Comparison of ENCODE assay signal across 19 cellular contexts in the genomic region with DNA sequence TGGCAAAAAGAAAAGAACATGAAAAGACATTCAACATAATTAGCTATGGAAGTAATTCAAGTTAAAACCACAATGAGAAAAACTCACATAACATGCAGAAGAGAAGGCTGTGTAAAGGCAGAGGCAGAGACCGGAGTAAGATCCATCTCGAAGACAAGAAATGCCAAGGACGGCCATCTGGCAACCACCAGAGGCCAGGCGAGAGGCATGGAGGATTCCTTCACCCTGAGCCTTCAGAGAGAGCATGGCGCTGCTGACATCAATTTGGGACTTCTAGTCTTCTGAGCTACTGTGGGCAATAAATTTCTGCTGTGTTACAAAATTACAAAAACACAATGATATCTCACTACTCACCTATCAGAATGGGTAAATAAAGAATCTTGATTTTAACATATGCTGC.
DNase-seq lines count a peak whose midpoint lies in the region; ATAC-seq, FAIRE-seq and TF ChIP-seq lines count a peak whose summit lies in the region.
"Had no signal": no experiment of that assay in that cellular context is flagged by ENCODE, and none has a peak within 500 bp of the region (broad histone marks: within the 10 kb centered on the region; RNA-seq: fewer than 3 reads in every experiment).

No MANE protein-coding gene starts in this region.

- 29% methylated on average over 5 of the region's 5 CpGs for WGBS in A549 (ENCODE audit: missing lambda C conversion rate)
- whole genome bisulfite sequencing in esophagus muscularis mucosa = 81% methylated on average over 5 of the region's 5 CpGs
- 83 to 86% methylated on average over 5 of the region's 5 CpGs for WGBS in aorta, 2 donors

- peak; percentile 37 to 45; a peak in 3 of 5 replicates for TF ChIP-seq RAD21 in A549 (conservative IDR thresholded peaks at IDR 0.05 in 1 of 2, IDR thresholded peaks at IDR 0.05 in 1 of 2)

- no peak overlapping the region for H3K4me2 ChIP-seq in A549

- TF ChIP-seq EP300 in A549 (IDR thresholded peaks at IDR 0.05) = no peak
- TF ChIP-seq EP300 in esophagus muscularis mucosa (IDR thresholded peaks at IDR 0.05) = no peak

- H3K4me3 ChIP-seq in A549 (no peak overlapping the region), esophagus muscularis mucosa (no peak overlapping the region), aorta (ENCODE audit: low read length in 2 of 2) (no peak overlapping the region)
- H3K4me3 ChIP-seq: lower lobe of right lung, SK-N-MC had no signal

- no peak for FAIRE-seq in A549 (lab: Jason Lieb, UNC)
- FAIRE-seq: endometrium, frontal cortex had no signal

- H3K36me3 ChIP-seq in esophagus muscularis mucosa (no peaks in the 10 kb centered on the region), aorta (ENCODE audit: control insufficient read depth in 1 of 2, insufficient read depth in 2 of 2, low read length in 1 of 2) (no peaks in the 10 kb centered on the region)
- H3K36me3 ChIP-seq: lower lobe of right lung had no signal

- intact Hi-C loops in esophagus muscularis mucosa (cut with DNase I) (no loop called here), aorta (cut with DNase I) (no loop called here)

- ATAC-seq in A549 = peak; percentile 77 to 82
- no peak for ATAC-seq in aorta (ENCODE audit: low FRiP score)
- ATAC-seq: activated T-helper 17 cell treated with anti-CD3 and anti-CD28 coated beads, Interleukin-2, amount 50 U/mL, for 72 hours; lower lobe of right lung; natural killer cell treated with Interleukin-12 subunit alpha and Interleukin-12 subunit beta and Interleukin-15 and Interleukin-18, amount 100 ng/mL, for 72 hours had no signal

- TF ChIP-seq POLR2A in A549 (IDR thresholded peaks at IDR 0.05; ENCODE audit: low read length) (no peak), esophagus muscularis mucosa (IDR thresholded peaks at IDR 0.05; ENCODE audit: low read depth) (no peak)

- H3K9me3 ChIP-seq in A549 (0 out of 3 replicates have a peak, but pooled peaks cover 3% of the 10 kb centered on the region), esophagus muscularis mucosa (peaks cover 0 to 3% (median 0%) of the 10 kb centered on the region in 4 donors), aorta (ENCODE audit: control insufficient read depth, low read length) (no peaks in the 10 kb centered on the region)
- H3K9me3 ChIP-seq: lower lobe of right lung had no signal

- H3K27ac ChIP-seq in A549 (no peak overlapping the region), esophagus muscularis mucosa (replicated peaks in 1 of 4) (no peak overlapping the region), aorta (ENCODE audit: low read depth in 1 of 2, low read length in 2 of 2) (no peak overlapping the region)
- H3K27ac ChIP-seq: lower lobe of right lung had no signal

- DNase-seq in A549 (ENCODE audit: low read depth in 1 of 2, low spot score in 1 of 2) = peak in 1 of 2 experiments; percentile 35
- DNase-seq in EH (ENCODE audit: low read depth) = peak; percentile 13
- peak; percentile 1 for DNase-seq in NAMALWA (ENCODE audit: low spot score)
- peak; percentile 64 for DNase-seq in esophagus muscularis mucosa (ENCODE audit: extremely low spot score)
- no peak for DNase-seq in activated effector memory CD4-positive, alpha-beta T cell treated with anti-CD3 and anti-CD28 coated beads, Interleukin-2, amount 50 U/mL, for 16 hours
- no peak for DNase-seq in midbrain (lab: John Stamatoyannopoulos, UW)
- no peak for DNase-seq in NCI-H774 (lab: John Stamatoyannopoulos, UW)
- no peak for DNase-seq in aorta
- DNase-seq: activated CD8-positive, alpha-beta memory T cell treated with anti-CD3 and anti-CD28 coated beads for 24 hours; amygdala; GOT3; lower lobe of right lung; NCI-H1092; NCI-H2107 had no signal

- H3K27me3 ChIP-seq in esophagus muscularis mucosa (no peaks in the 10 kb centered on the region), aorta (ENCODE audit: control insufficient read depth in 1 of 2, insufficient read depth in 2 of 2, low read length in 1 of 2) (no peaks in the 10 kb centered on the region)

- H3K4me1 ChIP-seq in A549 (no peaks in the 10 kb centered on the region), esophagus muscularis mucosa (no peaks in the 10 kb centered on the region), aorta (ENCODE audit: control insufficient read depth in 1 of 2, insufficient read depth in 2 of 2, low read length in 2 of 2) (no peaks in the 10 kb centered on the region)
- H3K4me1 ChIP-seq: lower lobe of right lung had no signal

- CTCF ChIA-PET in A549 (lab: Yijun Ruan, JAX) = interaction anchor here (0.6 to 2.6 kb wide), 7 partner anchors 10 to 1041 kb away, joined by 3 to 15 read pairs (median 3); no protein-coding TSS in a partner anchor

- POLR2A ChIA-PET in A549 (lab: Yijun Ruan, JAX) = no interaction called here

- TF ChIP-seq CTCF in A549 (IDR thresholded peaks at IDR 0.05) = peak; percentile 37; the same call in 2 of the 3 replicates
- no peak for TF ChIP-seq CTCF in esophagus muscularis mucosa (IDR thresholded peaks at IDR 0.05)

TF ChIP-seq in A549, 52 proteins besides CTCF, POLR2A, EP300 and RAD21:
- TF ChIP-seq PHF8 (IDR thresholded peaks at IDR 0.05; ENCODE audit: borderline replicate concordance, low read depth) (no peak), SMC3 (IDR thresholded peaks at IDR 0.05) (peak; percentile 39; the same call in 2 of the 3 replicates), KDM1A (IDR thresholded peaks at IDR 0.05; ENCODE audit: low read depth) (no peak), ZNF302 (CRISPR knock-in tag; IDR thresholded peaks at IDR 0.05) (no peak)
- TF ChIP-seq, protein P1, sequence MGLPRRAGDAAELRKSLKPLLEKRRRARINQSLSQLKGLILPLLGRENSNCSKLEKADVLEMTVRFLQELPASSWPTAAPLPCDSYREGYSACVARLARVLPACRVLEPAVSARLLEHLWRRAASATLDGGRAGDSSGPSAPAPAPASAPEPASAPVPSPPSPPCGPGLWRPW (IDR thresholded peaks at IDR 0.05) = no peak
- TF ChIP-seq, protein P2, sequence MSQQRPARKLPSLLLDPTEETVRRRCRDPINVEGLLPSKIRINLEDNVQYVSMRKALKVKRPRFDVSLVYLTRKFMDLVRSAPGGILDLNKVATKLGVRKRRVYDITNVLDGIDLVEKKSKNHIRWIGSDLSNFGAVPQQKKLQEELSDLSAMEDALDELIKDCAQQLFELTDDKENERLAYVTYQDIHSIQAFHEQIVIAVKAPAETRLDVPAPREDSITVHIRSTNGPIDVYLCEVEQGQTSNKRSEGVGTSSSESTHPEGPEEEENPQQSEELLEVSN (IDR thresholded peaks at IDR 0.05; ENCODE audit: borderline replicate concordance, low read depth) = no peak

Comparison
In these comparisons a context has a peak if more than half of its experiments do, and no peak if none do; other contexts are left out.
1. DNase-seq: peak in EH (single experiment), NAMALWA (single experiment) and esophagus muscularis mucosa (single experiment); none in activated effector memory CD4-positive, alpha-beta T cell treated with anti-CD3 and anti-CD28 coated beads, Interleukin-2, amount 50 U/mL, for 16 hours (single experiment), midbrain (single experiment), NCI-H774 (single experiment) and aorta (0 of 2).